Comparison of ENCODE assay signal across 13 cellular contexts in genomic region chr14:75339059-75339458, GRCh38.
DNase-seq lines count a peak whose midpoint lies in the region; ATAC-seq and TF ChIP-seq lines count a peak whose summit lies in the region.
"Had no signal": no experiment of that assay in that cellular context is flagged by ENCODE, and none has a peak within 500 bp of the region (broad histone marks: within the 10 kb centered on the region; RNA-seq: fewer than 3 reads in every experiment).

No MANE protein-coding gene starts in this region.

- peak; percentile 64 for DNase-seq in GM04504 (ENCODE audit: low read depth)
- DNase-seq in amniotic epithelial cell (ENCODE audit: low read depth), result peak; percentile 69
- peak; percentile 71 to 74 for DNase-seq in foreskin fibroblast
- DNase-seq in spleen, result no peak
- no peak for DNase-seq in stomach
- DNase-seq: activated T-cell treated with anti-CD3 and anti-CD28 coated beads, Interleukin-2, amount 50 U/mL, for 72 hours; amniotic stem cell; Caco-2; GDM1; NCI-H2029 treated with DMSO at 0.1 percent for 48 hours had no signal

- TF ChIP-seq EP300 in stomach (IDR thresholded peaks at IDR 0.05), result no peak

- H3K4me3 ChIP-seq in foreskin fibroblast (ENCODE audit: low read depth in 1 of 2, low read length in 2 of 2), result no peak overlapping the region
- no peak overlapping the region for H3K4me3 ChIP-seq in spleen
- H3K4me3 ChIP-seq in stomach, result no peak overlapping the region

- H3K27ac ChIP-seq in spleen, result peak overlapping the region in 6 of 8 donors; percentile 2 to 97 (median 92)
- peak overlapping the region in 2 of 5 donors; percentile 45 to 79 for H3K27ac ChIP-seq in stomach

- ATAC-seq in HG03196 (IDR thresholded peaks at IDR 0.05; ENCODE audit: unreplicated experiment) (no peak), GM19023 (IDR thresholded peaks at IDR 0.05; ENCODE audit: unreplicated experiment) (no peak)
- ATAC-seq: activated T-cell treated with anti-CD3 and anti-CD28 coated beads, Interleukin-2, amount 50 U/mL, for 72 hours; Right ventricle myocardium inferior had no signal

- H3K9me3 ChIP-seq in spleen, result peaks cover 0 to 8% (median 0%) of the 10 kb centered on the region in 8 donors
- no peaks in the 10 kb centered on the region for H3K9me3 ChIP-seq in stomach
- H3K9me3 ChIP-seq: Caco-2 had no signal

- intact Hi-C loops in spleen (cut with DNase I; ENCODE audit: low total_unique reads), result loop anchor here (10.0 kb wide), 1 partner anchor 86 kb away; the partner anchor contains the start of gene JDP2
- intact Hi-C loops in stomach (cut with DNase I; ENCODE audit: low total_unique reads), result no loop called here

- WGBS in spleen, 5 donors, result 43 to 65% (median 56%) methylated on average over 4 of the region's 4 CpGs
- 59 to 79% (median 75%) methylated on average over 4 of the region's 4 CpGs for WGBS in stomach, 5 donors

- TF ChIP-seq CTCF in foreskin fibroblast (IDR thresholded peaks at IDR 0.05; ENCODE audit: low read depth, low read length) (no peak), spleen (IDR thresholded peaks at IDR 0.05 in 8 of 11, conservative IDR thresholded peaks at IDR 0.05 in 3 of 11) (no peak), stomach (IDR thresholded peaks at IDR 0.05) (no peak)

- peaks cover 17 to 86% (median 47%) of the 10 kb centered on the region in 6 donors for H3K4me1 ChIP-seq in spleen
- H3K4me1 ChIP-seq in stomach, result peaks cover 0 to 32% (median 5%) of the 10 kb centered on the region in 4 donors
- H3K4me1 ChIP-seq: Caco-2 had no signal

- H3K27me3 ChIP-seq in spleen (replicated peaks in 1 of 7) (no peaks in the 10 kb centered on the region), stomach (no peaks in the 10 kb centered on the region)

- no peak for TF ChIP-seq POLR2A in spleen (IDR thresholded peaks at IDR 0.05)
- TF ChIP-seq POLR2A in stomach (IDR thresholded peaks at IDR 0.05), result no peak

- no peaks in the 10 kb centered on the region for H3K36me3 ChIP-seq in spleen
- H3K36me3 ChIP-seq in stomach, result no peaks in the 10 kb centered on the region

Comparison
In these comparisons a context has a peak if more than half of its experiments do, and no peak if none do; other contexts are left out.
1. DNase-seq: peak in GM04504 (single experiment), amniotic epithelial cell (single experiment) and foreskin fibroblast (2 of 2); none in spleen (single experiment) and stomach (single experiment).